ENCODE assay signal across 27 cellular contexts in genomic region chr4:8709050-8709728, GRCh38.
DNase-seq lines count a peak whose midpoint lies in the region; ATAC-seq, FAIRE-seq and TF ChIP-seq lines count a peak whose summit lies in the region.
"Had no signal": no experiment of that assay in that cellular context is flagged by ENCODE, and none has a peak within 500 bp of the region (broad histone marks: within the 10 kb centered on the region; RNA-seq: fewer than 3 reads in every experiment).

No MANE protein-coding gene starts in this region.

- H2AFZ ChIP-seq in HepG2 (ENCODE audit: low read length): no peak overlapping the region

- 50% methylated on average over 4 of the region's 15 CpGs for WGBS in right lobe of liver (ENCODE audit: insufficient coverage, low coverage, low lambda C conversion rate, missing lambda C conversion rate)
- WGBS in HepG2 (ENCODE audit: low lambda C conversion rate): 15% methylated on average over 7 of the region's 15 CpGs
- WGBS in sigmoid colon, 2 donors: 81 to 83% methylated on average over 15 of the region's 15 CpGs

- H3K79me2 ChIP-seq in HepG2 (ENCODE audit: insufficient read depth, low read length): no peaks in the 10 kb centered on the region

- in situ Hi-C loops in HepG2 (cut with HindIII; ENCODE audit: extremely low pct_ligation_motif_present, low pct_unique_long_range_greater_than_20kb): no loop called here

- H3K27ac Mint-ChIP-seq in HFFc6: no peak overlapping the region
- H3K27ac Mint-ChIP-seq: activated CD4-positive, alpha-beta T cell treated with anti-CD3 and anti-CD28 coated beads for 36 hours; activated naive CD4-positive, alpha-beta T cell treated with anti-CD3 and anti-CD28 coated beads for 36 hours; activated T-cell treated with anti-CD3 and anti-CD28 coated beads, Interleukin-2, amount 50 U/mL, for 24 hours; naive thymus-derived CD4-positive, alpha-beta T cell; T-helper 2 cell treated with Interferon-gamma antibody and Interleukin-4, amounts not matched to agents 5 μg/mL and 100 μg/mL, for 36 hours had no signal

- ATAC-seq in right lobe of liver: no peak
- no peak for ATAC-seq in HepG2
- ATAC-seq: activated CD4-positive, alpha-beta T cell treated with anti-CD3 and anti-CD28 coated beads for 36 hours; naive thymus-derived CD4-positive, alpha-beta T cell; psoas muscle had no signal

- 0 out of 2 replicates have a peak, but pooled peaks cover 8% of the 10 kb centered on the region for H3K36me3 Mint-ChIP-seq in HFFc6 (ENCODE audit: low read depth)

- H3K4me3 ChIP-seq in right lobe of liver: no peak overlapping the region
- H3K4me3 ChIP-seq in HepG2 (replicated peaks in 1 of 3; ENCODE audit: insufficient read depth in 1 of 3, low read depth in 2 of 3, low read length in 3 of 3): no peak overlapping the region
- H3K4me3 ChIP-seq in sigmoid colon: no peak overlapping the region
- H3K4me3 ChIP-seq: BLaER1 treated with 17β-estradiol and CSF1 and Interleukin-3, amounts not matched to agents 10 nM and 100 nM; esophagus muscularis mucosa; psoas muscle had no signal

- CTCF ChIA-PET in HepG2 (lab: Yijun Ruan, JAX; ENCODE audit: low intra/inter-chr PET ratio, low total read pairs): no interaction called here

- H3K4me1 ChIP-seq in right lobe of liver (no peaks in the 10 kb centered on the region), HepG2 (ENCODE audit: insufficient read depth, low read length) (no peaks in the 10 kb centered on the region), sigmoid colon (no peaks in the 10 kb centered on the region)
- H3K4me1 ChIP-seq: esophagus muscularis mucosa, psoas muscle had no signal

- H3K36me3 ChIP-seq in right lobe of liver (no peaks in the 10 kb centered on the region), HepG2 (replicated peaks in 1 of 2; ENCODE audit: control insufficient read depth in 1 of 2, insufficient read depth in 2 of 2, low read length in 2 of 2) (no peaks in the 10 kb centered on the region), sigmoid colon (no peaks in the 10 kb centered on the region)
- H3K36me3 ChIP-seq: BLaER1 treated with 17β-estradiol and CSF1 and Interleukin-3, amounts not matched to agents 10 nM and 100 nM; esophagus muscularis mucosa had no signal

- no peaks in the 10 kb centered on the region for H3K4me1 Mint-ChIP-seq in HFFc6 (ENCODE audit: low read depth)
- H3K4me1 Mint-ChIP-seq: activated CD4-positive, alpha-beta T cell treated with anti-CD3 and anti-CD28 coated beads for 36 hours; naive thymus-derived CD4-positive, alpha-beta T cell had no signal

- no peak overlapping the region for H3K4me3 Mint-ChIP-seq in HFFc6
- H3K4me3 Mint-ChIP-seq: activated CD4-positive, alpha-beta T cell treated with anti-CD3 and anti-CD28 coated beads for 36 hours; activated naive CD4-positive, alpha-beta T cell treated with anti-CD3 and anti-CD28 coated beads for 36 hours; activated T-cell treated with anti-CD3 and anti-CD28 coated beads, Interleukin-2, amount 50 U/mL, for 24 hours; naive thymus-derived CD4-positive, alpha-beta T cell; T-helper 2 cell treated with Interferon-gamma antibody and Interleukin-4, amounts not matched to agents 5 μg/mL and 100 μg/mL, for 36 hours had no signal

- H3K27me3 ChIP-seq in right lobe of liver (no peaks in the 10 kb centered on the region), HepG2 (ENCODE audit: control insufficient read depth in 1 of 2, insufficient read depth in 2 of 2, low read length in 2 of 2) (peaks cover 3 to 57% of the 10 kb centered on the region in 2 experiments; a peak in 4 of 5 replicates), sigmoid colon (peaks cover 0 to 34% (median 0%) of the 10 kb centered on the region in 3 donors)
- H3K27me3 ChIP-seq: BLaER1 treated with 17β-estradiol and CSF1 and Interleukin-3, amounts not matched to agents 10 nM and 100 nM had no signal

- POLR2A ChIA-PET in HepG2 (lab: Yijun Ruan, JAX): no interaction called here

- intact Hi-C loops in right lobe of liver (cut with DNase I) (no loop called here), HepG2 (cut with micrococcal nuclease; ENCODE audit: unreplicated experiment) (no loop called here), sigmoid colon (cut with DNase I) (no loop called here)

- TF ChIP-seq EP300 in HepG2 (IDR thresholded peaks at IDR 0.05; ENCODE audit: low read depth in 2 of 2, low read length in 2 of 2) (no peak), HepG2 (CRISPR knock-in tag; IDR thresholded peaks at IDR 0.05; ENCODE audit: borderline replicate concordance) (no peak), sigmoid colon (IDR thresholded peaks at IDR 0.05) (no peak)

- TF ChIP-seq POLR2A in right lobe of liver (IDR thresholded peaks at IDR 0.05): no peak
- no peak for TF ChIP-seq POLR2A in HepG2 (IDR thresholded peaks at IDR 0.05; ENCODE audit: insufficient read depth in 1 of 2, low read depth in 2 of 2, low read length in 2 of 2)
- no peak for TF ChIP-seq POLR2A in sigmoid colon (IDR thresholded peaks at IDR 0.05)

- TF ChIP-seq CTCF in right lobe of liver (IDR thresholded peaks at IDR 0.05) (no peak), HepG2 (CRISPR knock-in tag; IDR thresholded peaks at IDR 0.05) (no peak), sigmoid colon (IDR thresholded peaks at IDR 0.05) (no peak), HFFc6 (IDR thresholded peaks at IDR 0.05) (no peak)

- no peak overlapping the region for H3K4me2 ChIP-seq in HepG2 (ENCODE audit: low read depth, low read length)
- H3K4me2 ChIP-seq: BLaER1 treated with 17β-estradiol and CSF1 and Interleukin-3, amounts not matched to agents 10 nM and 100 nM had no signal

- no peak overlapping the region for H3K9ac ChIP-seq in HepG2 (ENCODE audit: insufficient read depth, low read depth, low read length)
- H3K9ac ChIP-seq: BLaER1 treated with 17β-estradiol and CSF1 and Interleukin-3, amounts not matched to agents 10 nM and 100 nM had no signal

- H3K27ac ChIP-seq in right lobe of liver: no peak overlapping the region
- H3K27ac ChIP-seq in HepG2 (ENCODE audit: extremely low read length, insufficient read depth, low read length): no peak overlapping the region
- H3K27ac ChIP-seq in sigmoid colon: no peak overlapping the region
- H3K27ac ChIP-seq: BLaER1 treated with 17β-estradiol and CSF1 and Interleukin-3, amounts not matched to agents 10 nM and 100 nM; esophagus muscularis mucosa; psoas muscle had no signal

- no peak for FAIRE-seq in HepG2 (lab: Jason Lieb, UNC)
- FAIRE-seq: islet of Langerhans had no signal

- no peaks in the 10 kb centered on the region for H4K20me1 ChIP-seq in HepG2 (ENCODE audit: insufficient read depth, low read length)

- H3K9me3 Mint-ChIP-seq in HFFc6: peaks cover 42% of the 10 kb centered on the region

- no peak for TF ChIP-seq RAD21 in HepG2 (CRISPR knock-in tag; IDR thresholded peaks at IDR 0.05)

- BruUV-seq in HepG2 (replicated peaks; lab: Mats Ljungman, UMichigan): no TSS peak

- H3K9me3 ChIP-seq in right lobe of liver (peaks cover 0 to 4% (median 1%) of the 10 kb centered on the region in 4 donors), HepG2 (ENCODE audit: low read length) (peaks cover 19% of the 10 kb centered on the region), sigmoid colon (peaks cover 0 to 9% (median 6%) of the 10 kb centered on the region in 4 donors)

- DNase-seq in right lobe of liver: peak in 2 of 3 donors; percentile 1 to 25
- DNase-seq in HepG2 (ENCODE audit: low spot score): no peak
- DNase-seq in islet precursor cell: peak; percentile 46
- DNase-seq in sigmoid colon: peak; percentile 36
- DNase-seq in DMS 273 (lab: John Stamatoyannopoulos, UW; ENCODE audit: unreplicated experiment): no peak
- no peak for DNase-seq in stimulated activated CD4-positive, alpha-beta T cell treated with anti-CD3 and anti-CD28 coated beads, Interleukin-15, amount 100 ng/mL, for 24 hours
- no peak for DNase-seq in HFFc6
- DNase-seq: activated CD4-positive, alpha-beta T cell treated with anti-CD3 and anti-CD28 coated beads for 36 hours; activated naive CD4-positive, alpha-beta T cell treated with anti-CD3 and anti-CD28 coated beads for 36 hours; central memory CD4-positive, alpha-beta T cell; COR-L47; DMS79 treated with DMSO at 0.1 percent for 48 hours; foreskin fibroblast; GDM1; naive thymus-derived CD4-positive, alpha-beta T cell; NCI-H2029 treated with DMSO at 0.1 percent for 48 hours; NCI-H526; nucleus accumbens; OCI-M1; SHP77; stimulated activated naive CD4-positive, alpha-beta T cell treated with Interleukin-2 at 50 U/mL for 16 hours had no signal

- H3K27me3 Mint-ChIP-seq in HFFc6 (ENCODE audit: insufficient read depth): peaks cover 4% of the 10 kb centered on the region
- H3K27me3 Mint-ChIP-seq: activated CD4-positive, alpha-beta T cell treated with anti-CD3 and anti-CD28 coated beads for 36 hours had no signal

TF ChIP-seq in HepG2, 621 proteins besides CTCF, POLR2A, EP300 and RAD21 (continues in another document):
- TF ChIP-seq ZFP36L2 (CRISPR knock-in tag; IDR thresholded peaks at IDR 0.05) (no peak), ZNF7 (CRISPR knock-in tag; IDR thresholded peaks at IDR 0.05) (no peak), KLF16 (CRISPR knock-in tag; IDR thresholded peaks at IDR 0.05) (no peak), ESRRA (CRISPR knock-in tag; IDR thresholded peaks at IDR 0.05; ENCODE audit: low read depth) (no peak), ZFP41 (CRISPR knock-in tag; IDR thresholded peaks at IDR 0.05; ENCODE audit: borderline replicate concordance) (no peak), GTF3A (CRISPR knock-in tag; conservative IDR thresholded peaks at IDR 0.05) (no peak), ZNF792 (CRISPR knock-in tag; IDR thresholded peaks at IDR 0.05) (no peak), GLMP (CRISPR knock-in tag; IDR thresholded peaks at IDR 0.05; ENCODE audit: borderline replicate concordance) (no peak), MNT (IDR thresholded peaks at IDR 0.05) (no peak)

Comparison
In these comparisons a context has a peak if more than half of its experiments do, and no peak if none do; other contexts are left out.
1. DNase-seq: peak in right lobe of liver (2 of 3), islet precursor cell (single experiment) and sigmoid colon (single experiment); none in HepG2 (single experiment), DMS 273 (single experiment), stimulated activated CD4-positive, alpha-beta T cell treated with anti-CD3 and anti-CD28 coated beads, Interleukin-15, amount 100 ng/mL, for 24 hours (single experiment) and HFFc6 (single experiment).